Comparison of ENCODE assay signal across 8 cellular contexts in the genomic region with DNA sequence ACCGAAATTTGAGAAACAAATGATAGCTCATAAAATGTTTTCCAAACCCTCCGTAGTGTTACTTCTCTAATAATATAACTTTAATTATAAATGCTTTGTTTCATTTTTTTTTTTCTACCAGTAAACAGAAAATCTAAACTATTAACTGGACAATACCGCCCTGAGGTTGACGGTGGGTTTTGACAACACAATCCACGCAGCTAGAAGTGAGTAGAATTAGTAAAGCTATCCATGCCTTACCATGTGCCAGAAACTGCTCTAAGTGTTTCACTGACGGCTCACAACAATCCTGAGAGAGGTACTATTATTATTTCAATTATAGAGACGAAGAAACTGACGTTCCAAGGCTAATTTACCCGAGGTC. TPM values are rescaled to one million over a fixed set of nuclear protein-coding genes. Genes with fewer than 3 reads are reported as not detected.
DNase-seq lines count a peak whose midpoint lies in the region; ATAC-seq and TF ChIP-seq lines count a peak whose summit lies in the region.

No MANE protein-coding gene starts in this region.

- H3K4me3 ChIP-seq in coronary artery = peak overlapping the region; percentile 80

- no peaks in the 10 kb centered on the region for H3K27me3 Mint-ChIP-seq in Calu3 (ENCODE audit: unreplicated experiment)
- H3K27me3 Mint-ChIP-seq in natural killer cell (ENCODE audit: low read depth in 2 of 2) = no peaks in the 10 kb centered on the region

- peak overlapping the region; percentile 83 to 86 for H3K27ac ChIP-seq in coronary artery

- CTCF ChIA-PET in Calu3 (lab: Charles Lee) = no interaction called here

- H3K4me1 Mint-ChIP-seq in Calu3 (ENCODE audit: low read depth, unreplicated experiment) = no peaks in the 10 kb centered on the region
- peaks cover 10 to 15% of the 10 kb centered on the region in 2 donors for H3K4me1 Mint-ChIP-seq in natural killer cell

- ATAC-seq in natural killer cell (peak in 2 of 3 donors; percentile 21 to 39), GM19035 (IDR thresholded peaks at IDR 0.05; ENCODE audit: unreplicated experiment) (no peak), GM18505 (IDR thresholded peaks at IDR 0.05; ENCODE audit: unreplicated experiment) (no peak)

- H3K4me3 Mint-ChIP-seq in Calu3 (ENCODE audit: low read depth, unreplicated experiment) = peak overlapping the region; percentile 70
- peak overlapping the region; percentile 94 for H3K4me3 Mint-ChIP-seq in natural killer cell

- BruUV-seq in Calu3 (replicated peaks; lab: Mats Ljungman, UMichigan) = TSS peak; percentile 95

- H3K9me3 Mint-ChIP-seq in Calu3 (ENCODE audit: low read depth, unreplicated experiment) = no peaks in the 10 kb centered on the region
- no peaks in the 10 kb centered on the region for H3K9me3 Mint-ChIP-seq in natural killer cell

- H3K36me3 Mint-ChIP-seq in Calu3 (ENCODE audit: insufficient read depth, unreplicated experiment) = peaks cover 21% of the 10 kb centered on the region
- peaks cover under 1% of the 10 kb centered on the region for H3K36me3 Mint-ChIP-seq in natural killer cell

- H3K27ac Mint-ChIP-seq in Calu3 (ENCODE audit: unreplicated experiment) (peak overlapping the region; percentile 72), natural killer cell (peak overlapping the region; percentile 89 to 95)

- no peak for TF ChIP-seq CTCF in Calu3 (IDR thresholded peaks at IDR 0.05; ENCODE audit: unreplicated experiment)
- no peak for TF ChIP-seq CTCF in coronary artery (IDR thresholded peaks at IDR 0.05)
- no peak for TF ChIP-seq CTCF in natural killer cell (IDR thresholded peaks at IDR 0.05)

- intact Hi-C loops in Calu3 (cut with micrococcal nuclease; ENCODE audit: unreplicated experiment) = no loop called here
- intact Hi-C loops in natural killer cell (cut with micrococcal nuclease) = loop anchor here (1.0 kb wide), 2 partner anchors 15 to 70 kb away; a partner anchor contains a TSS

- no peak for DNase-seq in Calu3
- DNase-seq in HuH-7 (ENCODE audit: low spot score) = peak; percentile 22
- DNase-seq in coronary artery (ENCODE audit: low spot score) = no peak
- DNase-seq in natural killer cell = no peak
- DNase-seq in stimulated activated naive CD4-positive, alpha-beta T cell (lab: John Stamatoyannopoulos, UW) = no peak
- DNase-seq in NCI-H1417 treated with DMSO at 0.1 percent for 48 hours (lab: John Stamatoyannopoulos, UW) = no peak

- no peak for TF ChIP-seq POLR2A in GM18505 (IDR thresholded peaks at IDR 0.05; ENCODE audit: borderline replicate concordance, extremely low read depth, insufficient read depth, insufficient read length)

RNA-seq across cellular contexts. Expression of a gene that starts 0.4 kb away (rescaled TPM):
- total RNA-seq in Calu3 (2022) = 8.8 and 9.8 TPM in 2 replicates
- 1 to 10 TPM; 6.1 to 6.3 (median 6.2) TPM for total RNA-seq in natural killer cell

RNA-seq across cellular contexts. Expression of a gene that starts 15.0 kb away (rescaled TPM):
- 18.8 and 25.0 TPM in 2 replicates for total RNA-seq in Calu3 (2022)
- 10 to 100 TPM; 35.8 to 53.1 (median 42.7) TPM for total RNA-seq in natural killer cell

Comparison
In these comparisons a context has a peak if more than half of its experiments do, and no peak if none do; other contexts are left out.
1. ATAC-seq: peak in natural killer cell (2 of 3); none in GM19035 (single experiment) and GM18505 (single experiment).